In the genomic region with DNA sequence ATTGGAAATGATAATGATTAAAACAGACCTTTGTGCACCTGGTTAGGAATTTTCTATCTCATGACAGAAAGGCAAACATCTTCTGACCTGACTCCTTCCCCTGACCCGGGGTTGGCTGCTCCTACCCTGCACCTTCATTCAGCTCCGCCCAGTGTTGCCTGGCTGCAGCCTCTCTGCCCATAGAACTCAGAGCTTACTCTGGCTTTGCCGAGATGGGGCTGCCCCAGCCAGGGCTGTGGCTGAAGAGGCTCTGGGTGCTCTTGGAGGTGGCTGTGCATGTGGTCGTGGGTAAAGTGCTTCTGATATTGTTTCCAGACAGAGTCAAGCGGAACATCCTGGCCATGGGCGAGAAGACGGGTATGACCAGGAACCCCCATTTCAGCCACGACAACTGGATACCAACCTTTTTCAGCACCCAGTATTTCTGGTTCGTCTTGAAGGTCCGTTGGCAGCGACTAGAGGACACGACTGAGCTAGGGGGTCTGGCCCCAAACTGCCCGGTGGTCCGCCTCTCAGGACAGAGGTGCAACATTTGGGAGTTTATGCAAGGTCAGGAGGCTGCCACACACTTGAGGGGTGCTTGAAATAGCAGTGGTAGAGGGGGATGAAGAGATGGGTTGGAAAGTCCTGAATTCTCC, we compare ENCODE assay signal across 1 cellular context.
A peak's percentile ranks its signal among the peaks of the same experiment; 100 is the strongest.
TF ChIP-seq lines count a peak whose summit lies in the region.

A gene (plus strand): TSS at position 189 of the 638 bp plus-strand sequence. CDS start 24 bp downstream, at position 213.

TF ChIP-seq in HepG2, 621 proteins besides CTCF, POLR2A, EP300 and RAD21 (continued from another document):
- TF ChIP-seq, protein P1, sequence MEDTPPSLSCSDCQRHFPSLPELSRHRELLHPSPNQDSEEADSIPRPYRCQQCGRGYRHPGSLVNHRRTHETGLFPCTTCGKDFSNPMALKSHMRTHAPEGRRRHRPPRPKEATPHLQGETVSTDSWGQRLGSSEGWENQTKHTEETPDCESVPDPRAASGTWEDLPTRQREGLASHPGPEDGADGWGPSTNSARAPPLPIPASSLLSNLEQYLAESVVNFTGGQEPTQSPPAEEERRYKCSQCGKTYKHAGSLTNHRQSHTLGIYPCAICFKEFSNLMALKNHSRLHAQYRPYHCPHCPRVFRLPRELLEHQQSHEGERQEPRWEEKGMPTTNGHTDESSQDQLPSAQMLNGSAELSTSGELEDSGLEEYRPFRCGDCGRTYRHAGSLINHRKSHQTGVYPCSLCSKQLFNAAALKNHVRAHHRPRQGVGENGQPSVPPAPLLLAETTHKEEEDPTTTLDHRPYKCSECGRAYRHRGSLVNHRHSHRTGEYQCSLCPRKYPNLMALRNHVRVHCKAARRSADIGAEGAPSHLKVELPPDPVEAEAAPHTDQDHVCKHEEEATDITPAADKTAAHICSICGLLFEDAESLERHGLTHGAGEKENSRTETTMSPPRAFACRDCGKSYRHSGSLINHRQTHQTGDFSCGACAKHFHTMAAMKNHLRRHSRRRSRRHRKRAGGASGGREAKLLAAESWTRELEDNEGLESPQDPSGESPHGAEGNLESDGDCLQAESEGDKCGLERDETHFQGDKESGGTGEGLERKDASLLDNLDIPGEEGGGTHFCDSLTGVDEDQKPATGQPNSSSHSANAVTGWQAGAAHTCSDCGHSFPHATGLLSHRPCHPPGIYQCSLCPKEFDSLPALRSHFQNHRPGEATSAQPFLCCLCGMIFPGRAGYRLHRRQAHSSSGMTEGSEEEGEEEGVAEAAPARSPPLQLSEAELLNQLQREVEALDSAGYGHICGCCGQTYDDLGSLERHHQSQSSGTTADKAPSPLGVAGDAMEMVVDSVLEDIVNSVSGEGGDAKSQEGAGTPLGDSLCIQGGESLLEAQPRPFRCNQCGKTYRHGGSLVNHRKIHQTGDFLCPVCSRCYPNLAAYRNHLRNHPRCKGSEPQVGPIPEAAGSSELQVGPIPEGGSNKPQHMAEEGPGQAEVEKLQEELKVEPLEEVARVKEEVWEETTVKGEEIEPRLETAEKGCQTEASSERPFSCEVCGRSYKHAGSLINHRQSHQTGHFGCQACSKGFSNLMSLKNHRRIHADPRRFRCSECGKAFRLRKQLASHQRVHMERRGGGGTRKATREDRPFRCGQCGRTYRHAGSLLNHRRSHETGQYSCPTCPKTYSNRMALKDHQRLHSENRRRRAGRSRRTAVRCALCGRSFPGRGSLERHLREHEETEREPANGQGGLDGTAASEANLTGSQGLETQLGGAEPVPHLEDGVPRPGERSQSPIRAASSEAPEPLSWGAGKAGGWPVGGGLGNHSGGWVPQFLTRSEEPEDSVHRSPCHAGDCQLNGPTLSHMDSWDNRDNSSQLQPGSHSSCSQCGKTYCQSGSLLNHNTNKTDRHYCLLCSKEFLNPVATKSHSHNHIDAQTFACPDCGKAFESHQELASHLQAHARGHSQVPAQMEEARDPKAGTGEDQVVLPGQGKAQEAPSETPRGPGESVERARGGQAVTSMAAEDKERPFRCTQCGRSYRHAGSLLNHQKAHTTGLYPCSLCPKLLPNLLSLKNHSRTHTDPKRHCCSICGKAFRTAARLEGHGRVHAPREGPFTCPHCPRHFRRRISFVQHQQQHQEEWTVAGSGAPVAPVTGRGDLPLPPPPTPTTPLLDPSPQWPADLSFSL (CRISPR knock-in tag; IDR thresholded peaks at IDR 0.05): no peak
- TF ChIP-seq AHR (CRISPR knock-in tag; IDR thresholded peaks at IDR 0.05) (no peak), POLR2AphosphoS5 (IDR thresholded peaks at IDR 0.05; ENCODE audit: low read depth, low read length) (peak; percentile 91), RXRA (CRISPR knock-in tag; IDR thresholded peaks at IDR 0.05) (no peak), ZNF792 (CRISPR knock-in tag; IDR thresholded peaks at IDR 0.05) (no peak), NFKB2 (CRISPR knock-in tag; IDR thresholded peaks at IDR 0.05; ENCODE audit: borderline replicate concordance) (peak; percentile 61; the same call in 1 of the 2 replicates), ZNF331 (CRISPR knock-in tag; IDR thresholded peaks at IDR 0.05) (0 out of 2 replicates have a peak, but pooled peaks have one; percentile 15), ISX (CRISPR knock-in tag; conservative IDR thresholded peaks at IDR 0.05) (no peak), ZNF251 (CRISPR knock-in tag; IDR thresholded peaks at IDR 0.05) (no peak), THAP11 (CRISPR knock-in tag; IDR thresholded peaks at IDR 0.05) (no peak), ZNF143 (CRISPR knock-in tag; IDR thresholded peaks at IDR 0.05) (no peak), TAF15 (IDR thresholded peaks at IDR 0.05; ENCODE audit: low read depth, low read length, poor library complexity, severe bottlenecking) (no peak), DR1 (CRISPR knock-in tag; IDR thresholded peaks at IDR 0.05) (0 out of 2 replicates have a peak, but pooled peaks have one; percentile 31), ATF7 (IDR thresholded peaks at IDR 0.05) (no peak), ATF7 (CRISPR knock-in tag; IDR thresholded peaks at IDR 0.05) (no peak), ZIK1 (CRISPR knock-in tag; IDR thresholded peaks at IDR 0.05; ENCODE audit: borderline replicate concordance, low read depth) (no peak), ARNTL (CRISPR knock-in tag; IDR thresholded peaks at IDR 0.05) (no peak), MAF1 (CRISPR knock-in tag; IDR thresholded peaks at IDR 0.05; ENCODE audit: borderline replicate concordance) (0 out of 2 replicates have a peak, but pooled peaks have one; percentile 51), ZNF160 (CRISPR knock-in tag; IDR thresholded peaks at IDR 0.05) (no peak), ZNF496 (CRISPR knock-in tag; IDR thresholded peaks at IDR 0.05; ENCODE audit: insufficient replicate concordance) (no peak), RFX1 (IDR thresholded peaks at IDR 0.05) (no peak), KDM5B (CRISPR knock-in tag; IDR thresholded peaks at IDR 0.05; ENCODE audit: borderline replicate concordance) (no peak), ZNF546 (CRISPR knock-in tag; conservative IDR thresholded peaks at IDR 0.05) (no peak), ZNF547 (CRISPR knock-in tag; IDR thresholded peaks at IDR 0.05) (no peak), MED1 (CRISPR knock-in tag; IDR thresholded peaks at IDR 0.05) (peak; percentile 38; the same call in 1 of the 2 replicates), LCORL (IDR thresholded peaks at IDR 0.05) (no peak), LCORL (CRISPR knock-in tag; IDR thresholded peaks at IDR 0.05) (peak; percentile 3; the same call in 1 of the 2 replicates), DMAP1 (CRISPR knock-in tag; IDR thresholded peaks at IDR 0.05) (no peak), ZNF260 (CRISPR knock-in tag; IDR thresholded peaks at IDR 0.05; ENCODE audit: borderline replicate concordance, low read depth) (no peak), ZNF101 (CRISPR knock-in tag; IDR thresholded peaks at IDR 0.05; ENCODE audit: borderline replicate concordance, low read depth) (no peak), NFIB (CRISPR knock-in tag; IDR thresholded peaks at IDR 0.05; ENCODE audit: borderline replicate concordance) (no peak), TCF7L2 (IDR thresholded peaks at IDR 0.05; ENCODE audit: low read depth, low read length) (no peak), ZZZ3 (CRISPR knock-in tag; IDR thresholded peaks at IDR 0.05; ENCODE audit: borderline replicate concordance) (no peak)
- TF ChIP-seq, protein P2, sequence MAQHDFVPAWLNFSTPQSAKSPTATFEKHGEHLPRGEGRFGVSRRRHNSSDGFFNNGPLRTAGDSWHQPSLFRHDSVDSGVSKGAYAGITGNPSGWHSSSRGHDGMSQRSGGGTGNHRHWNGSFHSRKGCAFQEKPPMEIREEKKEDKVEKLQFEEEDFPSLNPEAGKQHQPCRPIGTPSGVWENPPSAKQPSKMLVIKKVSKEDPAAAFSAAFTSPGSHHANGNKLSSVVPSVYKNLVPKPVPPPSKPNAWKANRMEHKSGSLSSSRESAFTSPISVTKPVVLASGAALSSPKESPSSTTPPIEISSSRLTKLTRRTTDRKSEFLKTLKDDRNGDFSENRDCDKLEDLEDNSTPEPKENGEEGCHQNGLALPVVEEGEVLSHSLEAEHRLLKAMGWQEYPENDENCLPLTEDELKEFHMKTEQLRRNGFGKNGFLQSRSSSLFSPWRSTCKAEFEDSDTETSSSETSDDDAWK (CRISPR knock-in tag; IDR thresholded peaks at IDR 0.05): no peak
- TF ChIP-seq, protein P3, sequence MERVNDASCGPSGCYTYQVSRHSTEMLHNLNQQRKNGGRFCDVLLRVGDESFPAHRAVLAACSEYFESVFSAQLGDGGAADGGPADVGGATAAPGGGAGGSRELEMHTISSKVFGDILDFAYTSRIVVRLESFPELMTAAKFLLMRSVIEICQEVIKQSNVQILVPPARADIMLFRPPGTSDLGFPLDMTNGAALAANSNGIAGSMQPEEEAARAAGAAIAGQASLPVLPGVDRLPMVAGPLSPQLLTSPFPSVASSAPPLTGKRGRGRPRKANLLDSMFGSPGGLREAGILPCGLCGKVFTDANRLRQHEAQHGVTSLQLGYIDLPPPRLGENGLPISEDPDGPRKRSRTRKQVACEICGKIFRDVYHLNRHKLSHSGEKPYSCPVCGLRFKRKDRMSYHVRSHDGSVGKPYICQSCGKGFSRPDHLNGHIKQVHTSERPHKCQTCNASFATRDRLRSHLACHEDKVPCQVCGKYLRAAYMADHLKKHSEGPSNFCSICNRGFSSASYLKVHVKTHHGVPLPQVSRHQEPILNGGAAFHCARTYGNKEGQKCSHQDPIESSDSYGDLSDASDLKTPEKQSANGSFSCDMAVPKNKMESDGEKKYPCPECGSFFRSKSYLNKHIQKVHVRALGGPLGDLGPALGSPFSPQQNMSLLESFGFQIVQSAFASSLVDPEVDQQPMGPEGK (CRISPR knock-in tag; IDR thresholded peaks at IDR 0.05): 0 out of 2 replicates have a peak, but pooled peaks have one; percentile 15
- TF ChIP-seq, protein P4, sequence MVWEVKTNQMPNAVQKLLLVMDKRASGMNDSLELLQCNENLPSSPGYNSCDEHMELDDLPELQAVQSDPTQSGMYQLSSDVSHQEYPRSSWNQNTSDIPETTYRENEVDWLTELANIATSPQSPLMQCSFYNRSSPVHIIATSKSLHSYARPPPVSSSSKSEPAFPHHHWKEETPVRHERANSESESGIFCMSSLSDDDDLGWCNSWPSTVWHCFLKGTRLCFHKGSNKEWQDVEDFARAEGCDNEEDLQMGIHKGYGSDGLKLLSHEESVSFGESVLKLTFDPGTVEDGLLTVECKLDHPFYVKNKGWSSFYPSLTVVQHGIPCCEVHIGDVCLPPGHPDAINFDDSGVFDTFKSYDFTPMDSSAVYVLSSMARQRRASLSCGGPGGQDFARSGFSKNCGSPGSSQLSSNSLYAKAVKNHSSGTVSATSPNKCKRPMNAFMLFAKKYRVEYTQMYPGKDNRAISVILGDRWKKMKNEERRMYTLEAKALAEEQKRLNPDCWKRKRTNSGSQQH (CRISPR knock-in tag; IDR thresholded peaks at IDR 0.05; ENCODE audit: low read depth): 0 out of 2 replicates have a peak, but pooled peaks have one; percentile 39
- TF ChIP-seq, protein P5, sequence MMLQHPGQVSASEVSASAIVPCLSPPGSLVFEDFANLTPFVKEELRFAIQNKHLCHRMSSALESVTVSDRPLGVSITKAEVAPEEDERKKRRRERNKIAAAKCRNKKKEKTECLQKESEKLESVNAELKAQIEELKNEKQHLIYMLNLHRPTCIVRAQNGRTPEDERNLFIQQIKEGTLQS (CRISPR knock-in tag; IDR thresholded peaks at IDR 0.05): no peak
- TF ChIP-seq, protein P6, sequence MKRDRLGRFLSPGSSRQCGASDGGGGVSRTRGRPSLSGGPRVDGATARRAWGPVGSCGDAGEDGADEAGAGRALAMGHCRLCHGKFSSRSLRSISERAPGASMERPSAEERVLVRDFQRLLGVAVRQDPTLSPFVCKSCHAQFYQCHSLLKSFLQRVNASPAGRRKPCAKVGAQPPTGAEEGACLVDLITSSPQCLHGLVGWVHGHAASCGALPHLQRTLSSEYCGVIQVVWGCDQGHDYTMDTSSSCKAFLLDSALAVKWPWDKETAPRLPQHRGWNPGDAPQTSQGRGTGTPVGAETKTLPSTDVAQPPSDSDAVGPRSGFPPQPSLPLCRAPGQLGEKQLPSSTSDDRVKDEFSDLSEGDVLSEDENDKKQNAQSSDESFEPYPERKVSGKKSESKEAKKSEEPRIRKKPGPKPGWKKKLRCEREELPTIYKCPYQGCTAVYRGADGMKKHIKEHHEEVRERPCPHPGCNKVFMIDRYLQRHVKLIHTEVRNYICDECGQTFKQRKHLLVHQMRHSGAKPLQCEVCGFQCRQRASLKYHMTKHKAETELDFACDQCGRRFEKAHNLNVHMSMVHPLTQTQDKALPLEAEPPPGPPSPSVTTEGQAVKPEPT (CRISPR knock-in tag; IDR thresholded peaks at IDR 0.05; ENCODE audit: low read depth): no peak
- TF ChIP-seq, protein P7, sequence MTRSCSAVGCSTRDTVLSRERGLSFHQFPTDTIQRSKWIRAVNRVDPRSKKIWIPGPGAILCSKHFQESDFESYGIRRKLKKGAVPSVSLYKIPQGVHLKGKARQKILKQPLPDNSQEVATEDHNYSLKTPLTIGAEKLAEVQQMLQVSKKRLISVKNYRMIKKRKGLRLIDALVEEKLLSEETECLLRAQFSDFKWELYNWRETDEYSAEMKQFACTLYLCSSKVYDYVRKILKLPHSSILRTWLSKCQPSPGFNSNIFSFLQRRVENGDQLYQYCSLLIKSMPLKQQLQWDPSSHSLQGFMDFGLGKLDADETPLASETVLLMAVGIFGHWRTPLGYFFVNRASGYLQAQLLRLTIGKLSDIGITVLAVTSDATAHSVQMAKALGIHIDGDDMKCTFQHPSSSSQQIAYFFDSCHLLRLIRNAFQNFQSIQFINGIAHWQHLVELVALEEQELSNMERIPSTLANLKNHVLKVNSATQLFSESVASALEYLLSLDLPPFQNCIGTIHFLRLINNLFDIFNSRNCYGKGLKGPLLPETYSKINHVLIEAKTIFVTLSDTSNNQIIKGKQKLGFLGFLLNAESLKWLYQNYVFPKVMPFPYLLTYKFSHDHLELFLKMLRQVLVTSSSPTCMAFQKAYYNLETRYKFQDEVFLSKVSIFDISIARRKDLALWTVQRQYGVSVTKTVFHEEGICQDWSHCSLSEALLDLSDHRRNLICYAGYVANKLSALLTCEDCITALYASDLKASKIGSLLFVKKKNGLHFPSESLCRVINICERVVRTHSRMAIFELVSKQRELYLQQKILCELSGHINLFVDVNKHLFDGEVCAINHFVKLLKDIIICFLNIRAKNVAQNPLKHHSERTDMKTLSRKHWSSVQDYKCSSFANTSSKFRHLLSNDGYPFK (CRISPR knock-in tag; IDR thresholded peaks at IDR 0.05; ENCODE audit: borderline replicate concordance): no peak
